ENCODE assay signal across 8 cellular contexts in the genomic region with DNA sequence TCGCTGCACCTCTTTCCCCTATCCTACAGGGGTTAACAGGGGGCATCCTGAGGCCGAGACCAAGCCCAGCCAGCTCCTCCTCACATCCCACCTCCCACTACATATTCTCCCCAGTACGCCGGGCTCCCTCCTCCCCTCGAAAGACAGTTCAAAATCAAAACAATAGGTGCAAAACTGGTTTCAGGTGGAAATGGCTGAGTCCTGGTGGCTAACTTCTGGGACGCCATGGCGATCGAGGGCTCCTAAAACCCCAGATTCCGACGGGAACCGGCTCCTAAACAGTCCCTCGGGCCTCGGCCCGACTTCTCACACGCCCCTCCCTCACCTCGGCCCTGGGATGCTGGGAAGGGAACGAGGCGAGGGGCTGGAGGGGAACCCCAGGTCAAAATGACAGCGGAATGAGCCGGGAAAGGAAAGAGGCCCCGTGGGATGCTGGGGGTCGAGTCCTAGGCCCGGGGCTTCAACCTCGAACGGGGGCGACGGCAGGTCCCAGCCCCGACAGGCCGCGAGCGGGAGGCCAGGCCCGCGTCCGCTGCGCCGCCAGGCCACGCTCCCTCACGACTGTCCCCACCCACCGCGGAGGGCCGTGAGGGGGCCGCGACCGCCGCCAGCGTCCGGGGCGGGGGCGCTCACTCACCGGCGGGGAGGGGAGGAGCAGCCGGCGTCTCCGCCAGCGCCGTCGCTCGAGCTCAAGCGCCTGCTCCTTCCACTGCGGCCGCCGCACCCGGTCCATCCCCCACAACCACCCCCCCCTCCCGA. TPM values are rescaled to one million over a fixed set of nuclear protein-coding genes. Genes with fewer than 3 reads are reported as not detected.
DNase-seq lines count a peak whose midpoint lies in the region; ATAC-seq and TF ChIP-seq lines count a peak whose summit lies in the region.

No MANE protein-coding gene starts in this region.

- H3K27me3 Mint-ChIP-seq in naive thymus-derived CD4-positive, alpha-beta T cell, result no peaks in the 10 kb centered on the region
- no peaks in the 10 kb centered on the region for H3K27me3 Mint-ChIP-seq in stimulated activated naive CD8-positive, alpha-beta T cell treated with anti-CD3 and anti-CD28 coated beads, Interleukin-15, Interleukin-2, amounts not matched to agents 100 ng/mL and 50 ng/mL, for 24 hours

- DNase-seq in A172 (ENCODE audit: low spot score) (peak; percentile 25), GM13977 (ENCODE audit: low spot score) (peak; percentile 91), NCI-H2171 treated with DMSO at 0.1 percent for 48 hours (lab: John Stamatoyannopoulos, UW) (peak; percentile 72), epithelial cell of proximal tubule (ENCODE audit: low read depth) (no peak)
- peak; percentile 84 for DNase-seq in activated CD8-positive, alpha-beta memory T cell treated with anti-CD3 and anti-CD28 coated beads, Interleukin-2, amount 50 U/mL, for 48 hours
- peak in 5 of 9 donors; percentile 21 to 80 (median 66) for DNase-seq in naive thymus-derived CD4-positive, alpha-beta T cell

- H3K4me1 ChIP-seq in naive thymus-derived CD4-positive, alpha-beta T cell (ENCODE audit: control insufficient read depth in 2 of 2, insufficient read depth in 2 of 2, low read length in 2 of 2), result peaks cover 18 to 32% of the 10 kb centered on the region in 2 donors

- CTCF ChIA-PET in naive thymus-derived CD4-positive, alpha-beta T cell (lab: Charles Lee), result interaction anchor here (1.3 kb wide), 1 partner anchor 265 kb away, joined by 4 read pairs; no protein-coding TSS in a partner anchor

- in situ Hi-C loops in GM13977 (cut with MboI; ENCODE audit: low pct_unique_long_range_greater_than_20kb, low sequenced_read_pairs, unreplicated experiment), result no loop called here

- peak overlapping the region; percentile 83 to 94 (median 92) for H3K4me3 Mint-ChIP-seq in naive thymus-derived CD4-positive, alpha-beta T cell
- peak overlapping the region; percentile 88 for H3K4me3 Mint-ChIP-seq in stimulated activated naive CD8-positive, alpha-beta T cell treated with anti-CD3 and anti-CD28 coated beads, Interleukin-15, Interleukin-2, amounts not matched to agents 100 ng/mL and 50 ng/mL, for 24 hours

- ATAC-seq in HG02840 (IDR thresholded peaks at IDR 0.05; ENCODE audit: low FRiP score, unreplicated experiment), result peak; percentile 72
- peak; percentile 78 for ATAC-seq in naive thymus-derived CD4-positive, alpha-beta T cell

- peaks cover 36 to 56% (median 52%) of the 10 kb centered on the region in 7 donors for H3K4me1 Mint-ChIP-seq in naive thymus-derived CD4-positive, alpha-beta T cell
- peaks cover 52% of the 10 kb centered on the region for H3K4me1 Mint-ChIP-seq in stimulated activated naive CD8-positive, alpha-beta T cell treated with anti-CD3 and anti-CD28 coated beads, Interleukin-15, Interleukin-2, amounts not matched to agents 100 ng/mL and 50 ng/mL, for 24 hours (ENCODE audit: low read depth)

- peak overlapping the region; percentile 86 for H3K4me3 ChIP-seq in epithelial cell of proximal tubule (ENCODE audit: low read depth, low read length)
- H3K4me3 ChIP-seq in naive thymus-derived CD4-positive, alpha-beta T cell (ENCODE audit: low read length), result peak overlapping the region; percentile 80

- H3K9me3 ChIP-seq in naive thymus-derived CD4-positive, alpha-beta T cell (ENCODE audit: control insufficient read depth in 2 of 3, low read length in 3 of 3), result no peaks in the 10 kb centered on the region

- peaks cover 0 to 4% (median 2%) of the 10 kb centered on the region in 5 donors for H3K36me3 Mint-ChIP-seq in naive thymus-derived CD4-positive, alpha-beta T cell
- peaks cover 11% of the 10 kb centered on the region for H3K36me3 Mint-ChIP-seq in stimulated activated naive CD8-positive, alpha-beta T cell treated with anti-CD3 and anti-CD28 coated beads, Interleukin-15, Interleukin-2, amounts not matched to agents 100 ng/mL and 50 ng/mL, for 24 hours (ENCODE audit: low read depth)

- H3K9me3 Mint-ChIP-seq in naive thymus-derived CD4-positive, alpha-beta T cell, result no peaks in the 10 kb centered on the region
- no peaks in the 10 kb centered on the region for H3K9me3 Mint-ChIP-seq in stimulated activated naive CD8-positive, alpha-beta T cell treated with anti-CD3 and anti-CD28 coated beads, Interleukin-15, Interleukin-2, amounts not matched to agents 100 ng/mL and 50 ng/mL, for 24 hours

- intact Hi-C loops in naive thymus-derived CD4-positive, alpha-beta T cell (cut with micrococcal nuclease), result loop anchor here (1.0 to 10.0 kb wide), 16 partner anchors 41 to 1741 kb away; partner anchors contain the start of genes EEFSEC (in 2 of the 2), HMCES (in 2 of the 2), IFT122 (in 2 of the 2) and ASTE1 (in 1 of the 2)

- peak overlapping the region; percentile 77 to 94 (median 90) for H3K27ac Mint-ChIP-seq in naive thymus-derived CD4-positive, alpha-beta T cell
- H3K27ac Mint-ChIP-seq in stimulated activated naive CD8-positive, alpha-beta T cell treated with anti-CD3 and anti-CD28 coated beads, Interleukin-15, Interleukin-2, amounts not matched to agents 100 ng/mL and 50 ng/mL, for 24 hours, result peak overlapping the region; percentile 81

- H3K27ac ChIP-seq in naive thymus-derived CD4-positive, alpha-beta T cell (ENCODE audit: low read depth, low read length), result peak overlapping the region; percentile 94

- TF ChIP-seq CTCF in GM13977 (IDR thresholded peaks at IDR 0.05; ENCODE audit: extremely low read depth, insufficient read depth, missing control alignments) (no peak), epithelial cell of proximal tubule (conservative IDR thresholded peaks at IDR 0.05; ENCODE audit: low read depth, low read length) (no peak)

- POLR2A ChIA-PET in naive thymus-derived CD4-positive, alpha-beta T cell (lab: Charles Lee), result interaction anchor here (0.7 to 1.3 kb wide), 7 partner anchors 9 to 1770 kb away, joined by 3 to 5 read pairs (median 4); partner anchors contain the start of genes IFT122 and MBD4

- H3K36me3 ChIP-seq in naive thymus-derived CD4-positive, alpha-beta T cell (ENCODE audit: control insufficient read depth in 2 of 3, insufficient read depth in 3 of 3, low read length in 3 of 3), result peaks cover 0 to 4% (median 0%) of the 10 kb centered on the region in 3 experiments

- no peaks in the 10 kb centered on the region for H3K27me3 ChIP-seq in naive thymus-derived CD4-positive, alpha-beta T cell (ENCODE audit: control insufficient read depth in 2 of 2, insufficient read depth in 2 of 2, low read length in 2 of 2)

RNA-seq across cellular contexts. Expression of gene TMCC1, which starts 0.5 kb away (rescaled TPM):
- 9.0 and 14.7 TPM in 2 replicates for total RNA-seq in A172 (2014; rRNA removed; shearing (Covaris generic))
- total RNA-seq in epithelial cell of proximal tubule, result 18.1 and 24.3 TPM in 2 replicates
- 10 to 100 TPM; 20.5 to 39.4 (median 36.5) TPM for total RNA-seq in naive thymus-derived CD4-positive, alpha-beta T cell
- 1 to 10 TPM; 2.6 to 6.5 TPM for polyA plus RNA-seq in naive thymus-derived CD4-positive, alpha-beta T cell
